In the genomic region with DNA sequence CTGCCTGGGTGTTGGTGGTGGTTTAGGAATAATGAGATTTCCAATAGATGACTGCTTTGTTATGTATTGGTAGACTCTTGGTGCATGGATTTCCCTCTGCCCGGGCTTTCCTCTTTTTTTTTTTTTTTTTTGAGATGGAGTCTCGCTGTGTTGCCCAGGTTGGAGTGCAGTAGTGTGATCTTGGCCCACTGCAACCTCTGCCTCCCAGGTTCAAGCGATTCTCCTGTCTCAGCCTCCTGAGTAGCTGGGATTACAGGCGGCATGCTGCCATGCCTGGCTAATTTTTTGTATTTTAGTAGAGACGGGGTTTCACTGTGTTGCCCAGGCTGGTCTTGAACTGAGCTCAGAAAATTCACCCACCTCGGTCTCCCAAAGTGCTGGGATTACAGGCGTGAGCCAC, we compare ENCODE assay signal across 8 cellular contexts. TPM values are rescaled to one million over a fixed set of nuclear protein-coding genes. Genes with fewer than 3 reads are reported as not detected.
DNase-seq lines count a peak whose midpoint lies in the region; ATAC-seq and TF ChIP-seq lines count a peak whose summit lies in the region.
"Not testable (repeated sequence)": the region's sequence is repeated elsewhere in the genome, so short reads cannot be mapped to it uniquely, and the experiment has no call there.

No MANE protein-coding gene starts in this region.

- WGBS in right cardiac atrium = 86% methylated on average over 7 of the region's 7 CpGs
- 82 to 89% methylated on average over 7 of the region's 7 CpGs for WGBS in upper lobe of left lung, 2 donors

- H3K36me3 Mint-ChIP-seq in CD4-positive, CD25-positive, alpha-beta regulatory T cell; T-cell; activated CD8-positive, alpha-beta memory T cell treated with anti-CD3 and anti-CD28 coated beads, Interleukin-2, amount 10 ng/mL, durations not matched to agents 7 days and 5 days; central memory CD8-positive, alpha-beta T cell (ENCODE audit: insufficient read depth); nephron progenitor cell (ENCODE audit: low read depth): not testable (repeated sequence)

- TF ChIP-seq POLR2A in upper lobe of left lung (IDR thresholded peaks at IDR 0.05) = not testable (repeated sequence)

- H3K4me3 ChIP-seq in CD4-positive, CD25-positive, alpha-beta regulatory T cell (ENCODE audit: low read depth, low read length); HL-60 (replicated peaks; ENCODE audit: insufficient read depth, low read length); right cardiac atrium (ENCODE audit: low read length); upper lobe of left lung: not testable (repeated sequence)

- not testable (repeated sequence) for H3K36me3 ChIP-seq in CD4-positive, CD25-positive, alpha-beta regulatory T cell (ENCODE audit: control insufficient read depth, insufficient read depth, low read length); upper lobe of left lung

- not testable (repeated sequence) for TF ChIP-seq CTCF in HL-60 (IDR thresholded peaks at IDR 0.05; ENCODE audit: insufficient read depth, low read length); nephron progenitor cell (IDR thresholded peaks at IDR 0.05); upper lobe of left lung (IDR thresholded peaks at IDR 0.05)

- not testable (repeated sequence) for ATAC-seq in CD4-positive, CD25-positive, alpha-beta regulatory T cell (ENCODE audit: low read depth in 2 of 2); T-cell (replicated peaks in 1 of 4); activated CD8-positive, alpha-beta memory T cell treated with anti-CD3 and anti-CD28 coated beads, Interleukin-2, amount 10 ng/mL, durations not matched to agents 7 days and 5 days; central memory CD8-positive, alpha-beta T cell (replicated peaks; ENCODE audit: extremely low read depth, poor library complexity, severe bottlenecking); right cardiac atrium; upper lobe of left lung (ENCODE audit: low FRiP score in 2 of 2)

- TF ChIP-seq EP300 in upper lobe of left lung (IDR thresholded peaks at IDR 0.05) = not testable (repeated sequence)

- DNase-seq in CD4-positive, CD25-positive, alpha-beta regulatory T cell; HL-60 (ENCODE audit: low read depth in 1 of 2, low spot score in 1 of 2); T-cell; activated CD8-positive, alpha-beta memory T cell treated with anti-CD3 and anti-CD28 coated beads, Interleukin-2, amount 10 ng/mL, durations not matched to agents 7 days and 5 days; central memory CD8-positive, alpha-beta T cell (ENCODE audit: low spot score in 2 of 2); right cardiac atrium; nephron progenitor cell; upper lobe of left lung: not testable (repeated sequence)

- H3K27me3 Mint-ChIP-seq in CD4-positive, CD25-positive, alpha-beta regulatory T cell; T-cell; activated CD8-positive, alpha-beta memory T cell treated with anti-CD3 and anti-CD28 coated beads, Interleukin-2, amount 10 ng/mL, durations not matched to agents 7 days and 5 days; central memory CD8-positive, alpha-beta T cell; nephron progenitor cell (ENCODE audit: low read depth, poor library complexity): not testable (repeated sequence)

- intact Hi-C loops in right cardiac atrium (cut with DNase I) = not testable (repeated sequence)

- not testable (repeated sequence) for H3K27ac ChIP-seq in CD4-positive, CD25-positive, alpha-beta regulatory T cell (ENCODE audit: insufficient read depth, low read length, poor library complexity, severe bottlenecking)
- H3K27ac ChIP-seq in HL-60 (replicated peaks) (peak overlapping the region; percentile 66), right cardiac atrium (ENCODE audit: low read length) (peak overlapping the region; percentile 2), upper lobe of left lung (peak overlapping the region; percentile 6 to 72 (median 38))

- H3K4me3 Mint-ChIP-seq in CD4-positive, CD25-positive, alpha-beta regulatory T cell = peak overlapping the region; percentile 2 to 86 (median 53)
- peak overlapping the region in 1 of 3 donors; percentile 57 for H3K4me3 Mint-ChIP-seq in T-cell
- H3K4me3 Mint-ChIP-seq in activated CD8-positive, alpha-beta memory T cell treated with anti-CD3 and anti-CD28 coated beads, Interleukin-2, amount 10 ng/mL, durations not matched to agents 7 days and 5 days; nephron progenitor cell: not testable (repeated sequence)
- peak overlapping the region; percentile 38 for H3K4me3 Mint-ChIP-seq in central memory CD8-positive, alpha-beta T cell

- POLR2A ChIA-PET in T-cell (lab: Charles Lee) = interaction anchor here in 1 of 2 donors (1.0 kb wide), 1 partner anchor 11 kb away, joined by 7 read pairs; the partner anchor contains the start of gene GATAD2A

- H3K4me1 Mint-ChIP-seq in CD4-positive, CD25-positive, alpha-beta regulatory T cell = peaks cover under 1 to 77% (median 49%) of the 10 kb centered on the region in 4 donors
- H3K4me1 Mint-ChIP-seq in T-cell = peaks cover 57 to 68% (median 65%) of the 10 kb centered on the region in 3 donors
- peaks cover 46% of the 10 kb centered on the region for H3K4me1 Mint-ChIP-seq in activated CD8-positive, alpha-beta memory T cell treated with anti-CD3 and anti-CD28 coated beads, Interleukin-2, amount 10 ng/mL, durations not matched to agents 7 days and 5 days
- H3K4me1 Mint-ChIP-seq in central memory CD8-positive, alpha-beta T cell = peaks cover 39% of the 10 kb centered on the region
- H3K4me1 Mint-ChIP-seq in nephron progenitor cell = peaks cover 51% of the 10 kb centered on the region

- H3K27me3 ChIP-seq in CD4-positive, CD25-positive, alpha-beta regulatory T cell (ENCODE audit: control insufficient read depth, insufficient read depth, low read length); HL-60 (ENCODE audit: insufficient read depth, poor library complexity, severe bottlenecking); right cardiac atrium (ENCODE audit: control insufficient read depth, insufficient read depth); upper lobe of left lung: not testable (repeated sequence)

- H3K9me3 Mint-ChIP-seq in CD4-positive, CD25-positive, alpha-beta regulatory T cell; T-cell; activated CD8-positive, alpha-beta memory T cell treated with anti-CD3 and anti-CD28 coated beads, Interleukin-2, amount 10 ng/mL, durations not matched to agents 7 days and 5 days (ENCODE audit: low read depth); central memory CD8-positive, alpha-beta T cell; nephron progenitor cell: not testable (repeated sequence)

- not testable (repeated sequence) for H3K9me3 ChIP-seq in CD4-positive, CD25-positive, alpha-beta regulatory T cell (ENCODE audit: control insufficient read depth in 2 of 2, low read length in 2 of 2); right cardiac atrium (ENCODE audit: control insufficient read depth, low read length); upper lobe of left lung

- CTCF ChIA-PET in T-cell (lab: Charles Lee) = not testable (repeated sequence)
- CTCF ChIA-PET in activated CD8-positive, alpha-beta memory T cell treated with anti-CD3 and anti-CD28 coated beads, Interleukin-2, amount 10 ng/mL, durations not matched to agents 7 days and 5 days (lab: Charles Lee) = interaction anchor here (1.0 to 3.0 kb wide), 3 partner anchors 13 to 96 kb away, joined by 3 to 12 read pairs (median 3); no protein-coding TSS in a partner anchor

- H3K27ac Mint-ChIP-seq in CD4-positive, CD25-positive, alpha-beta regulatory T cell = peak overlapping the region; percentile 88 to 95 (median 89)
- H3K27ac Mint-ChIP-seq in T-cell (peak overlapping the region; percentile 79 to 85), nephron progenitor cell (peak overlapping the region; percentile 66)
- H3K27ac Mint-ChIP-seq in activated CD8-positive, alpha-beta memory T cell treated with anti-CD3 and anti-CD28 coated beads, Interleukin-2, amount 10 ng/mL, durations not matched to agents 7 days and 5 days = peak overlapping the region; percentile 64
- H3K27ac Mint-ChIP-seq in central memory CD8-positive, alpha-beta T cell (ENCODE audit: low read depth) = peak overlapping the region; percentile 77

- peaks cover 46% of the 10 kb centered on the region for H3K4me1 ChIP-seq in CD4-positive, CD25-positive, alpha-beta regulatory T cell (ENCODE audit: control insufficient read depth, insufficient read depth, low read length, poor library complexity, severe bottlenecking)
- H3K4me1 ChIP-seq in right cardiac atrium (ENCODE audit: control insufficient read depth, insufficient read depth, low read length) = not testable (repeated sequence)
- peaks cover 51 to 75% (median 55%) of the 10 kb centered on the region in 4 donors for H3K4me1 ChIP-seq in upper lobe of left lung

RNA-seq across cellular contexts. Expression of gene GATAD2A, which starts 11.1 kb away (rescaled TPM):
- 134 TPM for total RNA-seq in CD4-positive, CD25-positive, alpha-beta regulatory T cell
- 10 to 100 TPM in 1 of 4 donors, 1 to 10 TPM in 3; 8.1 to 13.9 (median 9.7) TPM for polyA plus RNA-seq in CD4-positive, CD25-positive, alpha-beta regulatory T cell
- total RNA-seq in T-cell (100 to 1,000 TPM; 114 to 144 (median 133) TPM), right cardiac atrium (10 to 100 TPM; 31.4 to 53.9 (median 36.0) TPM), upper lobe of left lung (100 to 1,000 TPM in 2 of 6 donors, 10 to 100 TPM in 4; 60.8 to 182 (median 88.0) TPM)
- total RNA-seq in activated CD8-positive, alpha-beta memory T cell treated with anti-CD3 and anti-CD28 coated beads, Interleukin-2, amount 10 ng/mL, durations not matched to agents 7 days and 5 days = 100 to 1,000 TPM; 159 to 161 TPM
- polyA plus RNA-seq in right cardiac atrium = 12.2 TPM
